ENCODE assay signal across 12 cellular contexts in the genomic region with DNA sequence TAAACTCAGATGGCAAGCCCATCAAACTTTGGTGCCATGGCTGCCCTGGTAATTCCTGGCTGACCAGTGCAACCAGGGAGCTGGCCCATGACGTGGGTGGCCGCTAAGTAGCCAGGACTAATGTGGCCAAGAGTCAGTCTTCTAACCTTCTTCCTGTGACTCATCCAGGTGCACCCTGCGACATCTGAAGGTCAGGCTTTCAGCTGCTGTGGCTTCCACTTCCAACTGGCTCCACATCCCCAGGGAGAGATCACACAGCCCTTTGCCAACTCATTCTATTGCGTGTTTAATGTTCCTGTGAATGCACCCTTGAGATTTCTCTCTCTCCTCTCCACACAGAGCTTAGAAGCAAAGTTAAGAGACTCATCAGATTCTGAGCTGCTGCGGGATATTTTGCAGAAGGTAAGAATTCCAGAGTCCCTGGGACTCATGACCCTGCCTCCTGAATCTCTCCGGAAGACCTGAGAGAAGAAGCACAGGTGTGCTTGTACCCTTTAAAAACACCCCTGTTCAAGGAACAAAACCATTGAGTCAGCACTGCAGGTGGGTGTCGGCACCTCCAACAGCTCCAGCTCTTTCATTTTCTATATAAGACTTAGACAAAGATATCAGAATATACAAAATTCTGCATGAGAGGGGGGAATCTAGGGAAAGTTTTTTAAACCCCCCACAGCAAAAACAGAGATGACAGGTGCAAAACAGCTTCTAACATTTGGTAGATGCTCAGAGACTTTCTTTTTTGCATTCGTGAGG. TPM values are rescaled to one million over a fixed set of nuclear protein-coding genes. Genes with fewer than 3 reads are reported as not detected.
"Had no signal": no experiment of that assay in that cellular context is flagged by ENCODE, and none has a peak within 500 bp of the region (broad histone marks: within the 10 kb centered on the region; RNA-seq: fewer than 3 reads in every experiment).

No MANE protein-coding gene starts in this region.

RNA-seq across cellular contexts. Expression of gene DEFB108B, which starts 43.4 kb away (rescaled TPM):
- total RNA-seq: cerebellum, dermis microvascular lymphatic vessel endothelial cell, endodermal cell, fibroblast of villous mesenchyme, lung microvascular endothelial cell, mucosa of gallbladder, natural killer cell, omental fat pad, pulmonary artery endothelial cell, stomach, thoracic aorta, urinary bladder had no signal
- polyA plus RNA-seq: stomach, urinary bladder had no signal
